ENCODE assay signal across 15 cellular contexts in genomic region chr6:33367009-33367714, GRCh38. TPM values are rescaled to one million over a fixed set of nuclear protein-coding genes. Genes with fewer than 3 reads are reported as not detected.
A peak's percentile ranks its signal among the peaks of the same experiment; 100 is the strongest.
DNase-seq lines count a peak whose midpoint lies in the region; ATAC-seq and TF ChIP-seq lines count a peak whose summit lies in the region.
"Had no signal": no experiment of that assay in that cellular context is flagged by ENCODE, and none has a peak within 500 bp of the region (broad histone marks: within the 10 kb centered on the region; RNA-seq: fewer than 3 reads in every experiment).

No MANE protein-coding gene starts in this region.

- TF ChIP-seq CTCF in WTC11 (IDR thresholded peaks at IDR 0.05) (no peak), neural crest cell (conservative IDR thresholded peaks at IDR 0.05) (no peak), upper lobe of right lung (IDR thresholded peaks at IDR 0.05) (no peak), sigmoid colon (IDR thresholded peaks at IDR 0.05) (no peak)

- peaks cover 14% of the 10 kb centered on the region for H3K4me1 Mint-ChIP-seq in WTC11
- H3K4me1 Mint-ChIP-seq in neural crest cell, result peaks cover 21% of the 10 kb centered on the region

- DNase-seq in NCI-H82 (lab: John Stamatoyannopoulos, UW) (peak; percentile 43), NCI-H82 treated with DMSO at 0.1 percent for 48 hours (lab: John Stamatoyannopoulos, UW; ENCODE audit: unreplicated experiment) (no peak), WTC11 (ENCODE audit: low spot score) (no peak), neural crest cell (ENCODE audit: low read depth, low spot score) (no peak), upper lobe of right lung (no peak), NCI-H446 treated with DMSO at 0.1 percent for 48 hours (lab: John Stamatoyannopoulos, UW) (no peak), sigmoid colon (no peak)
- DNase-seq: AML-193; Caco-2; CD4-positive, alpha-beta T cell; H9 had no signal

- H3K9me3 ChIP-seq in upper lobe of right lung (no peaks in the 10 kb centered on the region), sigmoid colon (no peaks in the 10 kb centered on the region)
- H3K9me3 ChIP-seq: A549, Caco-2 had no signal

- ATAC-seq in WTC11, result no peak
- peak; percentile 49 for ATAC-seq in upper lobe of right lung
- ATAC-seq: A549 had no signal

- CTCF ChIA-PET in WTC11 (lab: Charles Lee), result interaction anchor here (0.6 kb wide), 2 partner anchors 12 to 24 kb away, joined by 3 read pairs; no protein-coding TSS in a partner anchor

- no peaks in the 10 kb centered on the region for H3K27me3 Mint-ChIP-seq in WTC11 (ENCODE audit: low read depth)
- no peaks in the 10 kb centered on the region for H3K27me3 Mint-ChIP-seq in neural crest cell (ENCODE audit: low read depth)
- H3K27me3 Mint-ChIP-seq: CD4-positive, alpha-beta T cell had no signal

- intact Hi-C loops in upper lobe of right lung (cut with DNase I), result no loop called here
- intact Hi-C loops in sigmoid colon (cut with DNase I), result no loop called here

- POLR2A ChIA-PET in WTC11 (lab: Charles Lee), result no interaction called here

- H3K36me3 ChIP-seq in upper lobe of right lung (no peaks in the 10 kb centered on the region), sigmoid colon (no peaks in the 10 kb centered on the region)

- peak overlapping the region; percentile 48 for H3K27ac Mint-ChIP-seq in WTC11
- peak overlapping the region; percentile 62 for H3K27ac Mint-ChIP-seq in neural crest cell (ENCODE audit: unreplicated experiment)
- H3K27ac Mint-ChIP-seq: CD4-positive, alpha-beta T cell had no signal

- no peak for TF ChIP-seq EP300 in sigmoid colon (IDR thresholded peaks at IDR 0.05)

- H3K9me3 Mint-ChIP-seq in WTC11 (no peaks in the 10 kb centered on the region), neural crest cell (no peaks in the 10 kb centered on the region)
- H3K9me3 Mint-ChIP-seq: CD4-positive, alpha-beta T cell; H9 had no signal

- 88 to 90% methylated on average over 8 of the region's 8 CpGs for WGBS in sigmoid colon, 2 donors

- TF ChIP-seq POLR2A in sigmoid colon (IDR thresholded peaks at IDR 0.05), result no peak

- H3K4me1 ChIP-seq in upper lobe of right lung (no peaks in the 10 kb centered on the region), sigmoid colon (no peaks in the 10 kb centered on the region)
- H3K4me1 ChIP-seq: A549 had no signal

- no peak overlapping the region for H3K4me3 Mint-ChIP-seq in WTC11
- no peak overlapping the region for H3K4me3 Mint-ChIP-seq in neural crest cell
- H3K4me3 Mint-ChIP-seq: CD4-positive, alpha-beta T cell had no signal

- no peaks in the 10 kb centered on the region for H3K27me3 ChIP-seq in upper lobe of right lung
- H3K27me3 ChIP-seq in sigmoid colon, result no peaks in the 10 kb centered on the region

- no peak overlapping the region for H3K4me3 ChIP-seq in upper lobe of right lung
- H3K4me3 ChIP-seq in sigmoid colon, result no peak overlapping the region
- H3K4me3 ChIP-seq: A549 had no signal

- H3K36me3 Mint-ChIP-seq in WTC11 (no peaks in the 10 kb centered on the region), neural crest cell (ENCODE audit: low read depth) (no peaks in the 10 kb centered on the region)

- H3K27ac ChIP-seq in upper lobe of right lung (no peak overlapping the region), sigmoid colon (no peak overlapping the region)
- H3K27ac ChIP-seq: 22Rv1, A549, C4-2B, HL-60 had no signal

TF ChIP-seq in WTC11, 78 proteins besides CTCF, POLR2A, EP300 and RAD21 (continues in another document):
- TF ChIP-seq ATF6 (CRISPR knock-in tag; IDR thresholded peaks at IDR 0.05), result no peak
- TF ChIP-seq USF1 (CRISPR knock-in tag; IDR thresholded peaks at IDR 0.05), result no peak
- TF ChIP-seq ZNF416 (CRISPR knock-in tag; IDR thresholded peaks at IDR 0.05), result no peak
- TF ChIP-seq ATF3 (CRISPR knock-in tag; conservative IDR thresholded peaks at IDR 0.05), result no peak
- no peak for TF ChIP-seq CDX4 (CRISPR knock-in tag; IDR thresholded peaks at IDR 0.05; ENCODE audit: borderline replicate concordance)
- TF ChIP-seq IRF1 (CRISPR knock-in tag; IDR thresholded peaks at IDR 0.05), result no peak
- TF ChIP-seq PRDM15 (CRISPR knock-in tag; IDR thresholded peaks at IDR 0.05), result no peak

RNA-seq across cellular contexts. Expression of gene KIFC1, which starts 24.5 kb away (rescaled TPM):
- 79.5 to 97.3 TPM (median 83.7 TPM) in 3 replicates for total RNA-seq in WTC11 (2021)
- total RNA-seq in neural crest cell, result 123 and 124 TPM in 2 replicates
- 2.3 TPM for total RNA-seq in upper lobe of right lung
- 1 to 10 TPM in 2 of 4 donors, under 1 TPM in 2; 0.49 to 5.5 (median 1.3) TPM for total RNA-seq in sigmoid colon
- polyA plus RNA-seq in sigmoid colon, result 10 to 100 TPM in 1 of 3 donors, 1 to 10 TPM in 2; 1.2 to 23.0 (median 4.6) TPM

RNA-seq across cellular contexts. Expression of gene PHF1, which starts 43.7 kb away (rescaled TPM):
- total RNA-seq in WTC11 (2021) (60.0 to 63.6 TPM (median 60.2 TPM) in 3 replicates), neural crest cell (63.5 and 70.5 TPM in 2 replicates), upper lobe of right lung (74.3 TPM), sigmoid colon (10 to 100 TPM; 57.1 to 82.3 (median 66.0) TPM)
- polyA plus RNA-seq in sigmoid colon, result 10 to 100 TPM; 22.4 to 43.2 (median 43.2) TPM

RNA-seq across cellular contexts. Expression of gene DAXX, which starts 44.4 kb away (rescaled TPM):
- total RNA-seq in WTC11 (2021), result 61.8 to 67.2 TPM (median 65.1 TPM) in 3 replicates
- 85.0 and 88.2 TPM in 2 replicates for total RNA-seq in neural crest cell
- 35.0 TPM for total RNA-seq in upper lobe of right lung
- total RNA-seq in sigmoid colon, result 10 to 100 TPM; 37.1 to 52.3 (median 48.3) TPM
- 10 to 100 TPM; 24.7 to 49.2 (median 33.0) TPM for polyA plus RNA-seq in sigmoid colon

RNA-seq across cellular contexts. Expression of gene ZBTB22, which starts 49.6 kb away (rescaled TPM):
- total RNA-seq in WTC11 (2021) (11.6 to 14.7 TPM (median 13.7 TPM) in 3 replicates), neural crest cell (23.0 and 23.4 TPM in 2 replicates), upper lobe of right lung (26.2 TPM), sigmoid colon (10 to 100 TPM in 3 of 4 donors, 1 to 10 TPM in 1; 9.4 to 13.2 (median 12.7) TPM)
- 10 to 100 TPM; 11.3 to 19.2 (median 16.1) TPM for polyA plus RNA-seq in sigmoid colon

RNA-seq across cellular contexts. Expression of gene CUTA, which starts 50.7 kb away (rescaled TPM):
- total RNA-seq in WTC11 (2021) (229 to 247 TPM (median 243 TPM) in 3 replicates), neural crest cell (319 and 326 TPM in 2 replicates), upper lobe of right lung (144 TPM), sigmoid colon (100 to 1,000 TPM; 102 to 148 (median 120) TPM)
- 100 to 1,000 TPM; 110 to 193 (median 153) TPM for polyA plus RNA-seq in sigmoid colon

Comparison
In these comparisons a context has a peak if more than half of its experiments do, and no peak if none do; other contexts are left out.
1. RNA of gene KIFC1, which starts 24.5 kb away (total RNA-seq): 123 to 124 TPM in neural crest cell and 79.5 to 97.3 TPM in WTC11; 2.3 TPM in upper lobe of right lung (single experiment) and 0.49 to 5.5 TPM in sigmoid colon; every median in the first group is over 10 times any median in the second.